In the genomic region with DNA sequence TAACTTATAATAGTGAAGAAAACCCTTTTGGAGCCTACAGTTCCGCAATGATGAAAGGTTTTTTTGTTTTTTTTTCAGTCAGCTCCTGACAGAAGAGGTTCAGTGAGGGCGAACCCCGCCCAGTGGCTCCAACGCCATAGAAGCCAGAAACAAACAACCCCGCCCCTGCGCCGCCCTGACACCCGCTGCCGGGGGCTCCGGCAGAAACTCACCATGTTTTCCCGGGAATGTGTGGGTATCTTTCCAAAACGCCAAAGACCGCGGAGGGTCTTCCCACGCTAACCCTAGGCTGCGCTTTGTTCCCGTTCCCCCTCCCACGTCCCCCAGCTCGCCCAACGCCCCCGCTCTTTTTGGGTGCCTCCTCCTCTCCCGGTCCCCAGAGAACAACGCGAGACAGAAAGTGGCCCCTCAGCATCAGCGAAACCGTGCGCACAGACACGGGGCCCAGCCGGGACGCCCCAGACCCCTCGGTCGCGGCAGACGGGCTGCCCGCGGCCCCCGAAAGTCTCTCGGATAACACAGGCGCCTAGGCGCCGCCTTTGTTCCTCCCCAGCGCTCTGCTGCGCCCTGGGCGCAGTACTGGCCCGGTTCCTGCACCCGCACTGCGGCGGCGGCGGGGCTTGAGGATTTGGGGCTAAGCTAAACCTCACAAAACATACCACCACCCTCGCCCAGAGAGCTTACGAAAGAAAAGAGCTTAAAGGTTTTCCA, we compare ENCODE assay signal across 7 cellular contexts. TPM values are rescaled to one million over a fixed set of nuclear protein-coding genes. Genes with fewer than 3 reads are reported as not detected.
DNase-seq lines count a peak whose midpoint lies in the region; ATAC-seq and TF ChIP-seq lines count a peak whose summit lies in the region.

No MANE protein-coding gene starts in this region.

- peaks cover 19% of the 10 kb centered on the region for H3K79me2 ChIP-seq in mammary epithelial cell (ENCODE audit: insufficient read depth, low read length)

- intact Hi-C loops in mammary epithelial cell (cut with micrococcal nuclease), result loop anchor here (1.0 to 2.0 kb wide), 3 partner anchors 34 to 58 kb away; partner anchors contain the start of gene TUBA1B

- in situ Hi-C loops in GM13977 (cut with MboI; ENCODE audit: low pct_unique_long_range_greater_than_20kb, low sequenced_read_pairs, unreplicated experiment), result no loop called here
- in situ Hi-C loops in mammary epithelial cell (cut with MboI; ENCODE audit: low sequenced_read_pairs in 2 of 2), result no loop called here

- H2AFZ ChIP-seq in mammary epithelial cell (ENCODE audit: low read depth, low read length), result peak overlapping the region; percentile 85

- no peak for TF ChIP-seq POLR2A in NB4 (IDR thresholded peaks at IDR 0.05; ENCODE audit: extremely low read depth, insufficient read length)

- TF ChIP-seq CTCF in GM13977 (IDR thresholded peaks at IDR 0.05; ENCODE audit: extremely low read depth, insufficient read depth, missing control alignments) (no peak), NB4 (IDR thresholded peaks at IDR 0.05; ENCODE audit: low read depth, low read length) (no peak), WI38 (IDR thresholded peaks at IDR 0.05; ENCODE audit: low read depth, low read length) (no peak), mammary epithelial cell (conservative IDR thresholded peaks at IDR 0.05 in 1 of 2, IDR thresholded peaks at IDR 0.05 in 1 of 2; ENCODE audit: extremely low read depth in 1 of 2, insufficient read depth in 1 of 2, low read depth in 1 of 2, low read length in 2 of 2) (no peak)

- H3K36me3 ChIP-seq in mammary epithelial cell (ENCODE audit: insufficient read depth, low read length), result peaks cover 5% of the 10 kb centered on the region

- CTCF ChIA-PET in mammary epithelial cell (lab: Charles Lee; ENCODE audit: low non-redundant PET), result interaction anchor here (0.5 to 1.2 kb wide), 4 partner anchors 47 to 330 kb away, joined by 5 to 10 read pairs (median 7); partner anchors contain the start of gene TUBA1B

- TSS peak; percentile 77 for BruUV-seq in mammary epithelial cell (replicated peaks; lab: Mats Ljungman, UMichigan)

- H3K4me3 ChIP-seq in NB4 (ENCODE audit: low read depth, low read length), result peak overlapping the region; percentile 78
- H3K4me3 ChIP-seq in WI38 (ENCODE audit: low read depth, low read length), result peak overlapping the region; percentile 100
- H3K4me3 ChIP-seq in mammary epithelial cell (replicated peaks in 1 of 3; ENCODE audit: insufficient read depth in 1 of 3, low read depth in 2 of 3, low read length in 3 of 3), result peak overlapping the region; percentile 80 to 82 (median 81)

- H4K20me1 ChIP-seq in mammary epithelial cell (ENCODE audit: insufficient read depth, low read length), result no peaks in the 10 kb centered on the region

- peak overlapping the region; percentile 90 for H3K27ac ChIP-seq in mammary epithelial cell (ENCODE audit: insufficient read depth, low read depth, low read length)

- 1% methylated on average over 18 of the region's 52 CpGs for WGBS in mammary epithelial cell (ENCODE audit: low coverage, missing lambda C conversion rate)

- H3K4me1 ChIP-seq in mammary epithelial cell (ENCODE audit: insufficient read depth, low read length), result peaks cover 16% of the 10 kb centered on the region

- H3K9ac ChIP-seq in mammary epithelial cell (ENCODE audit: insufficient read depth, low read length), result peak overlapping the region; percentile 94

- DNase-seq in GM13977 (ENCODE audit: low spot score) (peak; percentile 70), NB4 (ENCODE audit: low read depth) (peak; percentile 76), mammary epithelial cell (peak; percentile 77), iris pigment epithelial cell (ENCODE audit: low read depth) (peak; percentile 59)
- DNase-seq in stimulated activated CD4-positive, alpha-beta T cell treated with anti-CD3 and anti-CD28 coated beads, Interleukin-12 subunit alpha, Interleukin-12 subunit beta, amount 100 ng/mL, for 4 hours, result peak; percentile 66

- H3K27me3 ChIP-seq in mammary epithelial cell (ENCODE audit: insufficient read depth, low read length), result no peaks in the 10 kb centered on the region

- no peaks in the 10 kb centered on the region for H3K9me3 ChIP-seq in mammary epithelial cell (replicated peaks; ENCODE audit: insufficient read depth, low read length)

- H3K4me2 ChIP-seq in mammary epithelial cell (ENCODE audit: insufficient read depth, low read depth, low read length), result peak overlapping the region; percentile 77

- dilution Hi-C loops in mammary epithelial cell (cut with HindIII; ENCODE audit: low sequenced_read_pairs), result no loop called here

- peak; percentile 43 for ATAC-seq in HG02571 (IDR thresholded peaks at IDR 0.05; ENCODE audit: unreplicated experiment)

RNA-seq across cellular contexts. Expression of gene TUBA1A, which starts 0.5 kb away (rescaled TPM):
- total RNA-seq in mammary epithelial cell, result 100 to 1,000 TPM; 194 to 540 TPM
- polyA plus RNA-seq in mammary epithelial cell, result 680 TPM
- 1,013 TPM for polyA minus RNA-seq in mammary epithelial cell

RNA-seq across cellular contexts. Expression of gene TUBA1B, which starts 57.2 kb away (rescaled TPM):
- 1,000 to 10,000 TPM in 1 of 2 donors, 100 to 1,000 TPM in 1; 591 to 1,181 TPM for total RNA-seq in mammary epithelial cell
- 4,306 TPM for polyA plus RNA-seq in mammary epithelial cell
- 2,687 TPM for polyA minus RNA-seq in mammary epithelial cell

Comparison
In these comparisons a context has a peak if more than half of its experiments do, and no peak if none do; other contexts are left out.
1. Peak in every context shown above with its lines: DNase-seq, ATAC-seq, H3K4me3 ChIP-seq and H3K27ac ChIP-seq.